ENCODE assay signal across 10 cellular contexts in the genomic region with DNA sequence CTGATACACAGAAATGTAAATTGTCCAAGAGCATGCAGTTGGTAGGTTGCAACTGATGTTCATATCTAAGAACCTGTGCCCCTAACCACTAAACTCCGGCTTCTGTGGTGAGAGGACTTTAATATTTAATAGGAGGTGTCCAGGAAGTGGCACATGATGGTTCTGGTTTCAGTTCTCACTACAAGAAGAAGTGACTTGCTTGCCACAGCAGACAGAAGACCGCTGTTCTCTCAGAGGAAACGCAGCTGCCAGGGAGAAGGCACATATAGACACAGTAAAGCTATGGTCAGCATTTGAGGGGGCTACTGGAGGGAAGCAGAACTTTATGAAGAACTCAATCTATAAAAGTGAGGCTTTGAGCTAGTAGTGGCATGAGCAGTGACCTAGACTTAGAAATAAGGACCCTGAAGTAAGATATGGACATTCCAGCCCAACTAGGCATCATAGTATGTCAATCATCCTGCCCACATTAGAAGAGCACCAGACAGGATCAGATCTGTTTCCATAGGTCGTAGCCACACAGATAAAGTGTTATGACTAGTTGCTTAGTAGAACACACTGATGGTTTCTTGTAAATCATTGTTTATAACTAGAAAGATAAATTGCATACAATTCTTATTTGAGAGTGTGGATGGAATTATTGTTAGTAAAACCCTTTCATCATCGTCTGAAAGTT. TPM values are rescaled to one million over a fixed set of nuclear protein-coding genes. Genes with fewer than 3 reads are reported as not detected.
A peak's percentile ranks its signal among the peaks of the same experiment; 100 is the strongest.
DNase-seq lines count a peak whose midpoint lies in the region; ATAC-seq lines count a peak whose summit lies in the region.
"Had no signal": no experiment of that assay in that cellular context is flagged by ENCODE, and none has a peak within 500 bp of the region (broad histone marks: within the 10 kb centered on the region; RNA-seq: fewer than 3 reads in every experiment).

No MANE protein-coding gene starts in this region.

- peak; percentile 47 to 62 (median 51) for DNase-seq in immature natural killer cell
- DNase-seq in SHP77 (lab: John Stamatoyannopoulos, UW), result no peak
- no peak for DNase-seq in OCI-M2 (lab: John Stamatoyannopoulos, UW; ENCODE audit: unreplicated experiment)
- DNase-seq in AML-193 (lab: John Stamatoyannopoulos, UW), result no peak
- no peak for DNase-seq in H4 (ENCODE audit: low spot score)

- H3K27me3 Mint-ChIP-seq in immature natural killer cell (ENCODE audit: low read depth in 3 of 3), result peaks cover 2 to 3% (median 3%) of the 10 kb centered on the region in 3 donors

- peaks cover 49 to 52% of the 10 kb centered on the region in 2 donors for H3K4me1 Mint-ChIP-seq in immature natural killer cell
- H3K4me1 Mint-ChIP-seq: activated naive CD4-positive, alpha-beta T cell treated with anti-CD3 and anti-CD28 coated beads, Interleukin-2, amount 50 U/mL, for 24 hours had no signal

- H3K36me3 Mint-ChIP-seq in immature natural killer cell, result peaks cover 0 to 4% (median 3%) of the 10 kb centered on the region in 3 donors
- H3K36me3 Mint-ChIP-seq: activated naive CD4-positive, alpha-beta T cell treated with anti-CD3 and anti-CD28 coated beads, Interleukin-2, amount 50 U/mL, for 24 hours; naive thymus-derived CD8-positive, alpha-beta T cell had no signal

- peak; percentile 98 for ATAC-seq in GM18511 (IDR thresholded peaks at IDR 0.05; ENCODE audit: unreplicated experiment)
- ATAC-seq in GM21717 (IDR thresholded peaks at IDR 0.05; ENCODE audit: unreplicated experiment), result peak; percentile 75
- peak; percentile 43 for ATAC-seq in HG03575 (IDR thresholded peaks at IDR 0.05; ENCODE audit: extremely low read depth, insufficient number of reproducible peaks, low FRiP score, unreplicated experiment)
- ATAC-seq: naive thymus-derived CD8-positive, alpha-beta T cell had no signal

- H3K4me3 Mint-ChIP-seq in immature natural killer cell, result peak overlapping the region; percentile 58 to 78 (median 67)
- H3K4me3 Mint-ChIP-seq: activated naive CD4-positive, alpha-beta T cell treated with anti-CD3 and anti-CD28 coated beads, Interleukin-2, amount 50 U/mL, for 24 hours had no signal

- no peaks in the 10 kb centered on the region for H3K9me3 Mint-ChIP-seq in immature natural killer cell
- H3K9me3 Mint-ChIP-seq: activated naive CD4-positive, alpha-beta T cell treated with anti-CD3 and anti-CD28 coated beads, Interleukin-2, amount 50 U/mL, for 24 hours had no signal

- H3K27ac Mint-ChIP-seq in immature natural killer cell, result peak overlapping the region; percentile 78 to 87 (median 85)
- H3K27ac Mint-ChIP-seq: activated naive CD4-positive, alpha-beta T cell treated with anti-CD3 and anti-CD28 coated beads, Interleukin-2, amount 50 U/mL, for 24 hours had no signal

RNA-seq across cellular contexts. Expression of gene DAB2, which starts 36.4 kb away (rescaled TPM):
- polyA plus RNA-seq in immature natural killer cell, result 10 to 100 TPM; 17.3 to 45.0 (median 20.0) TPM
- 16.7 and 17.6 TPM in 2 replicates for total RNA-seq in H4 (2014; rRNA removed; shearing (Covaris generic))

Comparison
In these comparisons a context has a peak if more than half of its experiments do, and no peak if none do; other contexts are left out.
1. ATAC-seq: peak in every context shown above with its lines; median percentile 98 in GM18511; 75 in GM21717; 43 in HG03575.
2. DNase-seq: peak in immature natural killer cell (3 of 3); none in SHP77 (0 of 2), OCI-M2 (single experiment), AML-193 (0 of 2) and H4 (single experiment).